In the genomic region with DNA sequence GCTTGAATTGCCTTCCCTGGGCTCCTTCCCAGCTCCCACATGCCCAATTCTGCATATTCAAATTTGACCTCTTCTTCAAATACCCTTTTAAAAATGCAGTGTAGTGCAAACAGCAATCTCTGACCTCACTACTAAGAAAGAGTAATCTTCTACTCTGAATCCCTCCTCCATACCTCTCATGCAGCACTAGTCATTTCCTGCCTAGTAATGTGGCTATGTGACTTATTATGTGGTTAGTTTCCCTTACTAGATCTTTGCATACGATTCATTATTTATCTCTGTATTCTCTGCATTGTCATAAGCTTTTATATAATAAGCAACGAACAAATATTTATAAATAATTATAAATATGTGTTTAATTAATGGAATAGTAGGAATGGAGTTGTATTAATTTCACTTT, we compare ENCODE assay signal across 8 cellular contexts. TPM values are rescaled to one million over a fixed set of nuclear protein-coding genes. Genes with fewer than 3 reads are reported as not detected.
DNase-seq lines count a peak whose midpoint lies in the region; ATAC-seq, FAIRE-seq and TF ChIP-seq lines count a peak whose summit lies in the region.

No MANE protein-coding gene starts in this region.

- TF ChIP-seq EP300 in GM12878 (IDR thresholded peaks at IDR 0.05; ENCODE audit: borderline replicate concordance in 1 of 2, control insufficient read depth in 1 of 2, low read depth in 2 of 2, low read length in 2 of 2) = no peak

- no peak overlapping the region for H3K4me2 ChIP-seq in GM12878 (ENCODE audit: control insufficient read depth, insufficient read depth)

- TF ChIP-seq POLR2A in NB4 (IDR thresholded peaks at IDR 0.05; ENCODE audit: extremely low read depth, insufficient read length) (no peak), GM12878 (IDR thresholded peaks at IDR 0.05; ENCODE audit: low read depth, low read length) (no peak), prostate gland (IDR thresholded peaks at IDR 0.05) (no peak)

- CTCF ChIA-PET in GM12878 (lab: Yijun Ruan, JAX) = interaction anchor here (0.6 to 2.4 kb wide), 6 partner anchors 8 to 451 kb away, joined by 3 to 7 read pairs (median 4); no protein-coding TSS in a partner anchor

- H3K9ac ChIP-seq in GM12878 (ENCODE audit: control insufficient read depth, insufficient read depth, low read length) = no peak overlapping the region

- no peaks in the 10 kb centered on the region for H3K79me2 ChIP-seq in GM12878 (ENCODE audit: control insufficient read depth, insufficient read depth, low read length)

- H3K36me3 ChIP-seq in GM12878 (ENCODE audit: control insufficient read depth in 2 of 2, insufficient read depth in 2 of 2, low read length in 1 of 2) (no peaks in the 10 kb centered on the region), prostate gland (no peaks in the 10 kb centered on the region)

- H3K9me3 ChIP-seq in GM12878 (replicated peaks; ENCODE audit: control insufficient read depth, insufficient read depth, low read length) (peaks cover 5% of the 10 kb centered on the region; the same call in 2 of the 3 replicates), prostate gland (no peaks in the 10 kb centered on the region)

- no peak for TF ChIP-seq CTCF in NB4 (IDR thresholded peaks at IDR 0.05; ENCODE audit: low read depth, low read length)
- no peak for TF ChIP-seq CTCF in GM12878 (IDR thresholded peaks at IDR 0.05 in 2 of 3, conservative IDR thresholded peaks at IDR 0.05 in 1 of 3; ENCODE audit: control insufficient read depth in 2 of 3, extremely low read depth in 1 of 3, insufficient read depth in 1 of 3, low read depth in 3 of 3, low read length in 3 of 3)
- no peak for TF ChIP-seq CTCF in prostate gland (IDR thresholded peaks at IDR 0.05)

- in situ Hi-C loops in GM12878 (cut with MboI) = no loop called here

- ATAC-seq in HG02610 (IDR thresholded peaks at IDR 0.05; ENCODE audit: unreplicated experiment) = peak; percentile 99
- ATAC-seq in GM12878 = peak; percentile 99

- H3K27me3 ChIP-seq in GM12878 (replicated peaks in 1 of 2; ENCODE audit: control insufficient read depth in 2 of 2, insufficient read depth in 2 of 2, low read length in 1 of 2) (no peaks in the 10 kb centered on the region), prostate gland (replicated peaks; ENCODE audit: insufficient read depth) (no peaks in the 10 kb centered on the region)

- no peak for TF ChIP-seq RAD21 in GM12878 (IDR thresholded peaks at IDR 0.05; ENCODE audit: insufficient read depth, low read depth, low read length)

- POLR2A ChIA-PET in GM12878 (lab: Charles Lee) = interaction anchor here (0.5 kb wide), 1 partner anchor 35 kb away, joined by 3 read pairs; no protein-coding TSS in a partner anchor

- H3K4me1 ChIP-seq in GM12878 (ENCODE audit: control insufficient read depth, insufficient read depth, low read length) (peaks cover 10% of the 10 kb centered on the region), prostate gland (replicated peaks) (no peaks in the 10 kb centered on the region)

- H2AFZ ChIP-seq in GM12878 (ENCODE audit: control insufficient read depth, low read depth, low read length) = no peak overlapping the region

- 2% methylated on average over 2 of the region's 2 CpGs for WGBS in GM12878 (ENCODE audit: insufficient coverage, insufficient replicate concordance, low lambda C conversion rate, missing lambda C conversion rate)
- 77% methylated on average over 2 of the region's 2 CpGs for WGBS in prostate gland

- DNase-seq in NCI-H510A treated with DMSO at 0.1 percent for 48 hours (lab: John Stamatoyannopoulos, UW) (peak; percentile 59), NCI-H510A (lab: John Stamatoyannopoulos, UW) (no peak), NB4 (ENCODE audit: low read depth) (peak; percentile 65), GM12878 (ENCODE audit: low read depth, low spot score) (no peak), DMS 273 (lab: John Stamatoyannopoulos, UW; ENCODE audit: unreplicated experiment) (no peak), prostate gland (ENCODE audit: low spot score) (no peak), GF-D8 (lab: John Stamatoyannopoulos, UW) (no peak)

- H3K4me3 ChIP-seq in NB4 (ENCODE audit: low read depth, low read length) (no peak overlapping the region), GM12878 (no peak overlapping the region), prostate gland (no peak overlapping the region)

- FAIRE-seq in GM12878 (lab: Jason Lieb, UNC) = peak; percentile 77

- no TSS peak for BruUV-seq in GM12878 (replicated peaks; lab: Mats Ljungman, UMichigan)

- SMC1A ChIA-PET in GM12878 (lab: Charles Lee; ENCODE audit: uncharacterized antibody, unreplicated experiment) = interaction anchor here (1.0 to 1.9 kb wide), 5 partner anchors 8 to 92 kb away, joined by 3 to 9 read pairs (median 3); no protein-coding TSS in a partner anchor

- intact Hi-C loops in GM12878 (cut with micrococcal nuclease; ENCODE audit: unreplicated experiment) = no loop called here
- intact Hi-C loops in prostate gland (cut with DNase I) = no loop called here

- H3K27ac ChIP-seq in GM12878 (ENCODE audit: control insufficient read depth, insufficient read depth) (peak overlapping the region; percentile 13; the same call in 1 of the 2 replicates), prostate gland (no peak overlapping the region)

- RAD21 ChIA-PET in GM12878 (lab: Charles Lee; ENCODE audit: unreplicated experiment) = interaction anchor here (1.6 to 1.9 kb wide), 2 partner anchors 18 to 292 kb away, joined by 3 to 6 read pairs; no protein-coding TSS in a partner anchor

- no peaks in the 10 kb centered on the region for H4K20me1 ChIP-seq in GM12878 (ENCODE audit: control insufficient read depth, insufficient read depth)

TF ChIP-seq in GM12878, 131 proteins besides CTCF, POLR2A, EP300 and RAD21 (continues in another document):
- TF ChIP-seq, protein P1, sequence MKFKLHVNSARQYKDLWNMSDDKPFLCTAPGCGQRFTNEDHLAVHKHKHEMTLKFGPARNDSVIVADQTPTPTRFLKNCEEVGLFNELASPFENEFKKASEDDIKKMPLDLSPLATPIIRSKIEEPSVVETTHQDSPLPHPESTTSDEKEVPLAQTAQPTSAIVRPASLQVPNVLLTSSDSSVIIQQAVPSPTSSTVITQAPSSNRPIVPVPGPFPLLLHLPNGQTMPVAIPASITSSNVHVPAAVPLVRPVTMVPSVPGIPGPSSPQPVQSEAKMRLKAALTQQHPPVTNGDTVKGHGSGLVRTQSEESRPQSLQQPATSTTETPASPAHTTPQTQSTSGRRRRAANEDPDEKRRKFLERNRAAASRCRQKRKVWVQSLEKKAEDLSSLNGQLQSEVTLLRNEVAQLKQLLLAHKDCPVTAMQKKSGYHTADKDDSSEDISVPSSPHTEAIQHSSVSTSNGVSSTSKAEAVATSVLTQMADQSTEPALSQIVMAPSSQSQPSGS (IDR thresholded peaks at IDR 0.05; ENCODE audit: low read length) = peak; percentile 42; the same call in 1 of the 2 replicates
- TF ChIP-seq FOS (IDR thresholded peaks at IDR 0.05; ENCODE audit: borderline replicate concordance, extremely low read depth, insufficient read length) (no peak), MEF2A (IDR thresholded peaks at IDR 0.05; ENCODE audit: insufficient read depth, low read depth, low read length) (0 out of 2 replicates have a peak, but pooled peaks have one; percentile 23), DPF2 (IDR thresholded peaks at IDR 0.05) (no peak), PAX5 (IDR thresholded peaks at IDR 0.05; ENCODE audit: borderline replicate concordance, low read depth, low read length) (0 out of 2 replicates have a peak, but pooled peaks have one; percentile 41), MTA2 (IDR thresholded peaks at IDR 0.05; ENCODE audit: low read depth) (peak; percentile 40; the same call in 1 of the 2 replicates), NFIC (IDR thresholded peaks at IDR 0.05; ENCODE audit: low read depth, low read length) (peak; percentile 69; the same call in 1 of the 2 replicates)
- TF ChIP-seq, protein P2, sequence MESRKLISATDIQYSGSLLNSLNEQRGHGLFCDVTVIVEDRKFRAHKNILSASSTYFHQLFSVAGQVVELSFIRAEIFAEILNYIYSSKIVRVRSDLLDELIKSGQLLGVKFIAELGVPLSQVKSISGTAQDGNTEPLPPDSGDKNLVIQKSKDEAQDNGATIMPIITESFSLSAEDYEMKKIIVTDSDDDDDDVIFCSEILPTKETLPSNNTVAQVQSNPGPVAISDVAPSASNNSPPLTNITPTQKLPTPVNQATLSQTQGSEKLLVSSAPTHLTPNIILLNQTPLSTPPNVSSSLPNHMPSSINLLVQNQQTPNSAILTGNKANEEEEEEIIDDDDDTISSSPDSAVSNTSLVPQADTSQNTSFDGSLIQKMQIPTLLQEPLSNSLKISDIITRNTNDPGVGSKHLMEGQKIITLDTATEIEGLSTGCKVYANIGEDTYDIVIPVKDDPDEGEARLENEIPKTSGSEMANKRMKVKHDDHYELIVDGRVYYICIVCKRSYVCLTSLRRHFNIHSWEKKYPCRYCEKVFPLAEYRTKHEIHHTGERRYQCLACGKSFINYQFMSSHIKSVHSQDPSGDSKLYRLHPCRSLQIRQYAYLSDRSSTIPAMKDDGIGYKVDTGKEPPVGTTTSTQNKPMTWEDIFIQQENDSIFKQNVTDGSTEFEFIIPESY (IDR thresholded peaks at IDR 0.05) = no peak

RNA-seq across cellular contexts. Expression of a gene that starts 17.1 kb away (rescaled TPM):
- 33.2 and 34.1 TPM in 2 replicates for total RNA-seq in GM12878 (2013; cell fraction: nucleolus; rRNA removed)
- 11.7 and 14.8 TPM in 2 replicates for total RNA-seq in GM12878 (2014; rRNA removed)
- 15.3 and 15.9 TPM in 2 replicates for total RNA-seq in GM12878 (2014; rRNA removed; fragmentation: Illumina TruSeq; extraction: Trizol)
- total RNA-seq in GM12878 (2021) = 9.5 and 9.7 TPM in 2 replicates
- 4.0 TPM for polyA plus RNA-seq in GM12878 (2011; ENCODE audit: low read depth)
- polyA plus RNA-seq in GM12878 (2011; rRNA removed) = 16.2 and 25.4 TPM in 2 replicates
- 4.7 and 5.6 TPM in 2 replicates for polyA plus RNA-seq in GM12878 (2011; cell fraction: cytosol; rRNA removed)
- polyA plus RNA-seq in GM12878 (2011; cell fraction: nucleus; rRNA removed) = 9.1 and 11.8 TPM in 2 replicates
- polyA plus RNA-seq in GM12878 (2012) = 7.7 and 9.7 TPM in 2 replicates
- polyA plus RNA-seq in GM12878 (2014; fragmentation: Illumina TruSeq; extraction: Trizol) = 12.7 and 17.6 TPM in 2 replicates
- 1 to 10 TPM; 3.3 to 7.0 TPM for polyA plus RNA-seq in GM12878 (2014; fragmentation: Nextera tagmentation; extraction: Ambion mirVana)
- 7.2 and 9.1 TPM in 2 replicates for polyA plus RNA-seq in GM12878 (2014; rRNA removed)
- 1 to 10 TPM; 1.6 to 6.4 TPM for polyA plus RNA-seq in GM12878 (2016; fragmentation: Nextera tagmentation; extraction: Ambion mirVana)
- polyA minus RNA-seq in GM12878 (2011; rRNA and poly(A)+ RNA removed) = 13.4 and 19.7 TPM in 2 replicates
- polyA minus RNA-seq in GM12878 (2011; cell fraction: cytosol; rRNA and poly(A)+ RNA removed) = 5.3 and 7.1 TPM in 2 replicates
- 9.6 and 13.0 TPM in 2 replicates for polyA minus RNA-seq in GM12878 (2011; cell fraction: nucleus; rRNA and poly(A)+ RNA removed)
- total RNA-seq in prostate gland = 10 to 100 TPM; 33.5 to 41.1 TPM

Comparison
In these comparisons a context has a peak if more than half of its experiments do, and no peak if none do; other contexts are left out.
1. DNase-seq: peak in NCI-H510A treated with DMSO at 0.1 percent for 48 hours (single experiment) and NB4 (single experiment); none in NCI-H510A (single experiment), GM12878 (single experiment), DMS 273 (single experiment), prostate gland (single experiment) and GF-D8 (single experiment).